In the genomic region with DNA sequence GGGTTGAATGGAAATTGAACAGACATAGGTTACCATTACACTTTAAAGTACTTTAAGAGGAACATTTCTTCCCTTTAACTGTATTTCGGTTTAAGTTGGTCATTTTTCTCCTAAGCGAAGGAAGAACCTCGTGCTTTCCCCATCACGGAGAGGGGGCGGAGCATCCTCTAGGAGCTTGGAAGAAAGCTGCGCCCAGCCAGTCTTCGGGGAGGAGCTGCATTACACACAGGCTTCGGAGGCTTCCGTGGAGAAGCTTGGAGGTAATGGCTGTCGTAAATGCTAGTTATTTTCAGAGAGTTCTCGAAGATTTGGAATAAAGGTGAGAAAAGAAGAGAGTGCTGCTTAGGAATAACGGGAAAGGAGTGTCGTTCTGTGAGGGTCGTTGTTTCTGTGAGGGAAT, we compare ENCODE assay signal across 11 cellular contexts. TPM values are rescaled to one million over a fixed set of nuclear protein-coding genes. Genes with fewer than 3 reads are reported as not detected.
DNase-seq lines count a peak whose midpoint lies in the region; ATAC-seq and TF ChIP-seq lines count a peak whose summit lies in the region.
"Had no signal": no experiment of that assay in that cellular context is flagged by ENCODE, and none has a peak within 500 bp of the region (broad histone marks: within the 10 kb centered on the region; RNA-seq: fewer than 3 reads in every experiment).

A gene (plus strand): TSS at position 199 of the 400 bp plus-strand sequence. CDS start 37,128 bp downstream, outside the sequence.

- H3K27ac ChIP-seq in ACC112 (ENCODE audit: low read depth, low read length): no peak within 1 kb of the TSS
- H3K27ac ChIP-seq: BLaER1, neutrophil had no signal

- H3K27me3 ChIP-seq in ACC112 (ENCODE audit: insufficient read depth, low read length): 0 out of 2 replicates have a peak, but pooled peaks cover 3% of the 10 kb centered on the region
- H3K27me3 ChIP-seq: neutrophil had no signal

- no peak for TF ChIP-seq CTCF in fibroblast of mammary gland (conservative IDR thresholded peaks at IDR 0.05; ENCODE audit: control insufficient read depth, insufficient read depth, low read depth, low read length)
- no peak for TF ChIP-seq CTCF in mucosa of descending colon (IDR thresholded peaks at IDR 0.05)

- DNase-seq in NCI-H524 (lab: John Stamatoyannopoulos, UW) (peak; percentile 51 to 81), fibroblast of mammary gland (ENCODE audit: low read depth) (peak; percentile 37), mucosa of descending colon (peak in 2 of 3 donors; percentile 26 to 41), NCI-H1092 (lab: John Stamatoyannopoulos, UW) (no peak), NCI-H345 (lab: John Stamatoyannopoulos, UW) (no peak)
- DNase-seq: NCI-H187 had no signal

- peak within 1 kb of the TSS; percentile 43; the same call in 1 of the 2 replicates for H3K4me3 ChIP-seq in ACC112 (ENCODE audit: low read depth, low read length)
- H3K4me3 ChIP-seq in fibroblast of mammary gland (ENCODE audit: control insufficient read depth, low read depth, low read length): no peak within 1 kb of the TSS
- no peak within 1 kb of the TSS for H3K4me3 ChIP-seq in mucosa of descending colon
- H3K4me3 ChIP-seq: BLaER1 had no signal

- H3K9me3 ChIP-seq in mucosa of descending colon: no peaks in the 10 kb centered on the region
- H3K9me3 ChIP-seq: BLaER1, neutrophil had no signal

- no peaks in the 10 kb centered on the region for H3K79me2 ChIP-seq in ACC112 (ENCODE audit: control insufficient read depth, insufficient read depth, low read length, unreplicated experiment)

- H2AFZ ChIP-seq in ACC112 (ENCODE audit: low read length, unreplicated experiment): peak within 1 kb of the TSS; percentile 38

- ATAC-seq in mucosa of descending colon: peak; percentile 66
- ATAC-seq in GM18502 (IDR thresholded peaks at IDR 0.05; ENCODE audit: poor library complexity, unreplicated experiment): no peak
- ATAC-seq in HG02763 (IDR thresholded peaks at IDR 0.05; ENCODE audit: unreplicated experiment): no peak

- H3K36me3 ChIP-seq in ACC112 (ENCODE audit: insufficient read depth, low read length) (no peaks in the 10 kb centered on the region), mucosa of descending colon (ENCODE audit: low read depth) (no peaks in the 10 kb centered on the region)
- H3K36me3 ChIP-seq: BLaER1, neutrophil had no signal

- no peaks in the 10 kb centered on the region for H3K4me1 ChIP-seq in ACC112 (ENCODE audit: control insufficient read depth, insufficient read depth, low read length, unreplicated experiment)
- H3K4me1 ChIP-seq in mucosa of descending colon (ENCODE audit: low read depth): no peaks in the 10 kb centered on the region
- H3K4me1 ChIP-seq: BLaER1 had no signal

- intact Hi-C loops in mucosa of descending colon (cut with DNase I, micrococcal nuclease): no loop called here

RNA-seq across cellular contexts. Expression of the gene that starts here (rescaled TPM):
- under 1 TPM; 0.06 to 0.49 (median 0.12) TPM for total RNA-seq in mucosa of descending colon

Comparison
In these comparisons a context has a peak if more than half of its experiments do, and no peak if none do; other contexts are left out.
1. Peak in DNase-seq and ATAC-seq in mucosa of descending colon; RNA of the gene not detected or under 1 TPM.
2. DNase-seq: peak in NCI-H524 (2 of 2) and fibroblast of mammary gland (single experiment); none in NCI-H1092 (single experiment) and NCI-H345 (single experiment).